ENCODE assay signal across 30 cellular contexts in the genomic region with DNA sequence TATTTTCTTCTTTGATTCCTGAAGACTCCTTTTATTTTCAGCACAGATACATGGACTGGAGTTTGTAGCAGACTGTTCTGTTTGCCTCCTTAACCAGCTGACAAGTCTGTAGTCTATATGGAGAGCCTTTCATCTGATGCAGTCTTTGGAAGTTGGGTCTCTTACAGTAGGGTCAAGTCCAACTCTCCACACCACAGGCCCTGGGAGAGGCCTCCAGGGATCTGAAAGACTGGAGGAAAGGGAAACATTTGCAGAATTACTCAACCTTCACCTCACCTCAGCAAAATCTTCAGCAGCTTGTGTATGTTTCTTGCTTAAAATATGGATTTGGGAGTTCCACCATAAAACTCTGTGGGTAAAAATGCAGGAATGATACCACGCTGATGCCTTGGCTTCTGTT.
DNase-seq lines count a peak whose midpoint lies in the region; ATAC-seq and TF ChIP-seq lines count a peak whose summit lies in the region.
"Had no signal": no experiment of that assay in that cellular context is flagged by ENCODE, and none has a peak within 500 bp of the region (broad histone marks: within the 10 kb centered on the region; RNA-seq: fewer than 3 reads in every experiment).

No MANE protein-coding gene starts in this region.

- no peak for TF ChIP-seq RAD21 in IMR-90 (IDR thresholded peaks at IDR 0.05; ENCODE audit: low read length)

- H3K4ac ChIP-seq in IMR-90 (ENCODE audit: low read depth, low read length), result no peak overlapping the region

- CTCF ChIA-PET in IMR-90 (lab: Yijun Ruan, JAX), result interaction anchor here (0.6 kb wide), 1 partner anchor 88 kb away, joined by 5 read pairs; no protein-coding TSS in a partner anchor

- no TSS peak for BruUV-seq in IMR-90 (replicated peaks; lab: Mats Ljungman, UMichigan)

- H4K91ac ChIP-seq in IMR-90 (ENCODE audit: insufficient read depth, low read depth, low read length), result no peak overlapping the region

- H2BK20ac ChIP-seq in IMR-90 (ENCODE audit: low read depth, low read length), result no peak overlapping the region; the same call in 1 of the 2 replicates

- TF ChIP-seq POLR2A in IMR-90 (IDR thresholded peaks at IDR 0.05; ENCODE audit: low read depth, low read length), result no peak
- no peak for TF ChIP-seq POLR2A in esophagus squamous epithelium (IDR thresholded peaks at IDR 0.05)

- no peak overlapping the region for H3K56ac ChIP-seq in IMR-90 (ENCODE audit: extremely low read depth, insufficient read depth, low read length)

- no peak overlapping the region for H2AK5ac ChIP-seq in IMR-90 (ENCODE audit: low read depth, low read length)

- WGBS in IMR-90 (ENCODE audit: extremely low coverage in 2 of 2, insufficient read length in 1 of 2), 2 experiments, result no CpG with 5 or more reads among the region's 1 CpG
- 64 to 76% methylated on average over 1 of the region's 1 CpG for WGBS in esophagus squamous epithelium, 2 donors

- H3K9ac ChIP-seq in IMR-90 (ENCODE audit: low read depth, low read length), result no peak overlapping the region

- H3K4me1 ChIP-seq in IMR-90 (ENCODE audit: control insufficient read depth, insufficient read depth, low read length) (peaks cover 17% of the 10 kb centered on the region), esophagus squamous epithelium (no peaks in the 10 kb centered on the region)
- H3K4me1 ChIP-seq: Caco-2 had no signal

- H3K27ac ChIP-seq in IMR-90 (ENCODE audit: insufficient read depth, low read length), result no peak overlapping the region
- H3K27ac ChIP-seq in esophagus squamous epithelium, result no peak overlapping the region
- H3K27ac ChIP-seq: C4-2B, PC-9, SJSA1 had no signal

- H4K5ac ChIP-seq in IMR-90 (ENCODE audit: low read depth, low read length), result peak overlapping the region; percentile 7; the same call in 1 of the 2 replicates

- POLR2A ChIA-PET in IMR-90 (lab: Charles Lee; ENCODE audit: unreplicated experiment), result no interaction called here

- H3K9me1 ChIP-seq in IMR-90 (ENCODE audit: insufficient read depth, low read length), result peaks cover 2% of the 10 kb centered on the region; the same call in 1 of the 2 replicates

- H2BK5ac ChIP-seq in IMR-90 (ENCODE audit: low read depth, low read length, poor library complexity, severe bottlenecking), result no peak overlapping the region

- H2AFZ ChIP-seq in IMR-90 (replicated peaks; ENCODE audit: low read length, poor library complexity), result no peak overlapping the region
- H2AFZ ChIP-seq: PC-9 had no signal

- H3K9me3 ChIP-seq in IMR-90 (ENCODE audit: control insufficient read depth, insufficient read depth, low read length) (no peaks in the 10 kb centered on the region), esophagus squamous epithelium (no peaks in the 10 kb centered on the region)
- H3K9me3 ChIP-seq: Caco-2, SJSA1 had no signal

- DNase-seq in IMR-90, result no peak
- peak; percentile 53 for DNase-seq in choroid plexus epithelial cell (ENCODE audit: low read depth)
- peak; percentile 41 for DNase-seq in fibroblast of villous mesenchyme (ENCODE audit: low read depth)
- DNase-seq in esophagus squamous epithelium (lab: John Stamatoyannopoulos, UW), result no peak
- DNase-seq in NCI-H2227 (lab: John Stamatoyannopoulos, UW; ENCODE audit: unreplicated experiment), result no peak
- DNase-seq: Caco-2; CD8-positive, alpha-beta T cell; DMS 273 treated with DMSO at 0.1 percent for 48 hours; DMS79 treated with DMSO at 0.1 percent for 48 hours; GF-D8; H7; HFFc6; Kasumi-1; NCI-H1092 treated with DMSO at 0.1 percent for 48 hours; NCI-H1436; NCI-H187; NCI-H2171 treated with DMSO at 0.1 percent for 48 hours; NCI-H446 treated with DMSO at 0.1 percent for 48 hours; NCI-H526; NCI-H82; NK-92 treated with Interleukin-12 subunit alpha and Interleukin-12 subunit beta, amount 100 ng/mL, for 24 hours; PC-9; Right ventricle myocardium superior; RPMI8226 had no signal

- H2BK120ac ChIP-seq in IMR-90 (ENCODE audit: low read depth, low read length), result no peak overlapping the region

- no peak overlapping the region for H3K4me3 ChIP-seq in IMR-90 (ENCODE audit: insufficient read depth, low read depth, low read length)
- H3K4me3 ChIP-seq in choroid plexus epithelial cell (ENCODE audit: low read depth, low read length), result no peak overlapping the region
- no peak overlapping the region for H3K4me3 ChIP-seq in fibroblast of villous mesenchyme (ENCODE audit: low read depth, low read length)
- H3K4me3 ChIP-seq in esophagus squamous epithelium, result no peak overlapping the region
- H3K4me3 ChIP-seq: K562, PC-9, SJSA1 had no signal

- H3K27me3 ChIP-seq in IMR-90 (ENCODE audit: control insufficient read depth, insufficient read depth, low read length) (no peaks in the 10 kb centered on the region), esophagus squamous epithelium (no peaks in the 10 kb centered on the region)
- H3K27me3 ChIP-seq: SJSA1 had no signal

- ATAC-seq in IMR-90 (ENCODE audit: low read depth) (no peak), GM18868 (IDR thresholded peaks at IDR 0.05; ENCODE audit: unreplicated experiment) (no peak), GM21786 (IDR thresholded peaks at IDR 0.05; ENCODE audit: unreplicated experiment) (no peak)
- ATAC-seq: CD8-positive, alpha-beta T cell; HepG2; K562 had no signal

- H3K14ac ChIP-seq in IMR-90 (replicated peaks; ENCODE audit: low read depth, low read length), result 0 out of 2 replicates have a peak overlapping the region, but pooled peaks have one; percentile 23

- H3K18ac ChIP-seq in IMR-90 (ENCODE audit: low read depth, low read length), result 0 out of 2 replicates have a peak overlapping the region, but pooled peaks have one; percentile 6

- dilution Hi-C loops in IMR-90 (cut with HindIII; ENCODE audit: low sequenced_read_pairs, unreplicated experiment), result no loop called here

- no peak overlapping the region for H4K8ac ChIP-seq in IMR-90 (ENCODE audit: low read depth in 2 of 2, low read length in 2 of 2)

- TF ChIP-seq CTCF in IMR-90 (conservative IDR thresholded peaks at IDR 0.05; ENCODE audit: low read depth, low read length), result no peak
- TF ChIP-seq CTCF in choroid plexus epithelial cell (conservative IDR thresholded peaks at IDR 0.05; ENCODE audit: low read depth, low read length), result no peak
- no peak for TF ChIP-seq CTCF in fibroblast of villous mesenchyme (IDR thresholded peaks at IDR 0.05; ENCODE audit: insufficient read depth, low read depth, low read length)
- TF ChIP-seq CTCF in esophagus squamous epithelium (IDR thresholded peaks at IDR 0.05), result no peak

- no peak overlapping the region for H3K4me2 ChIP-seq in IMR-90 (ENCODE audit: low read depth, low read length)
- H3K4me2 ChIP-seq: PC-9 had no signal

- H2AK9ac ChIP-seq in IMR-90 (replicated peaks; ENCODE audit: low read depth, low read length, poor library complexity), result no peak overlapping the region

- H3K23ac ChIP-seq in IMR-90 (ENCODE audit: low read depth, low read length), result peak overlapping the region; percentile 9; the same call in 1 of the 2 replicates

- no peaks in the 10 kb centered on the region for H4K20me1 ChIP-seq in IMR-90 (ENCODE audit: insufficient read depth, low read length)

- H3K79me1 ChIP-seq in IMR-90 (ENCODE audit: low read depth in 1 of 2, low read length in 2 of 2), result peaks cover 0 to 11% of the 10 kb centered on the region in 2 experiments; a peak in 2 of 4 replicates

- no peak overlapping the region for H2BK15ac ChIP-seq in IMR-90 (ENCODE audit: low read depth, low read length)

- in situ Hi-C loops in IMR-90 (cut with MboI; ENCODE audit: low sequenced_read_pairs), result no loop called here

- peaks cover 4% of the 10 kb centered on the region for H3K36me3 ChIP-seq in IMR-90 (ENCODE audit: control insufficient read depth, insufficient read depth, low read length)
- H3K36me3 ChIP-seq in esophagus squamous epithelium, result peaks cover 0 to 11% (median 0%) of the 10 kb centered on the region in 3 donors

- intact Hi-C loops in IMR-90 (cut with micrococcal nuclease), result loop anchor here (10.0 kb wide), 1 partner anchor 142 kb away; no protein-coding TSS in a partner anchor
- intact Hi-C loops in esophagus squamous epithelium (cut with DNase I), result no loop called here

TF ChIP-seq in IMR-90, 13 proteins besides CTCF, POLR2A, EP300 and RAD21:
- no peak for TF ChIP-seq MXI1 (IDR thresholded peaks at IDR 0.05; ENCODE audit: borderline replicate concordance, low read depth, low read length)
- no peak for TF ChIP-seq USF2 (IDR thresholded peaks at IDR 0.05; ENCODE audit: low read depth, low read length)
- TF ChIP-seq RFX5 (IDR thresholded peaks at IDR 0.05; ENCODE audit: low read depth, low read length), result no peak
- TF ChIP-seq SMC3 (IDR thresholded peaks at IDR 0.05; ENCODE audit: low read depth, low read length), result no peak
- TF ChIP-seq, protein P1, sequence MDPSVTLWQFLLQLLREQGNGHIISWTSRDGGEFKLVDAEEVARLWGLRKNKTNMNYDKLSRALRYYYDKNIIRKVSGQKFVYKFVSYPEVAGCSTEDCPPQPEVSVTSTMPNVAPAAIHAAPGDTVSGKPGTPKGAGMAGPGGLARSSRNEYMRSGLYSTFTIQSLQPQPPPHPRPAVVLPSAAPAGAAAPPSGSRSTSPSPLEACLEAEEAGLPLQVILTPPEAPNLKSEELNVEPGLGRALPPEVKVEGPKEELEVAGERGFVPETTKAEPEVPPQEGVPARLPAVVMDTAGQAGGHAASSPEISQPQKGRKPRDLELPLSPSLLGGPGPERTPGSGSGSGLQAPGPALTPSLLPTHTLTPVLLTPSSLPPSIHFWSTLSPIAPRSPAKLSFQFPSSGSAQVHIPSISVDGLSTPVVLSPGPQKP (IDR thresholded peaks at IDR 0.05; ENCODE audit: borderline replicate concordance, low read depth, low read length), result no peak
- no peak for TF ChIP-seq NFE2L2 (IDR thresholded peaks at IDR 0.05; ENCODE audit: low read depth, low read length)
- TF ChIP-seq MAZ (IDR thresholded peaks at IDR 0.05; ENCODE audit: borderline replicate concordance, low read depth, low read length), result no peak
- TF ChIP-seq FOS (IDR thresholded peaks at IDR 0.05; ENCODE audit: low read depth, low read length), result no peak
- TF ChIP-seq CHD1 (IDR thresholded peaks at IDR 0.05; ENCODE audit: low read depth, low read length), result no peak
- TF ChIP-seq MAFK (IDR thresholded peaks at IDR 0.05; ENCODE audit: low read depth, low read length), result no peak
- no peak for TF ChIP-seq CEBPB (IDR thresholded peaks at IDR 0.05; ENCODE audit: low read depth, low read length)
- no peak for TF ChIP-seq BHLHE40 (IDR thresholded peaks at IDR 0.05; ENCODE audit: low read depth, low read length)
- TF ChIP-seq RCOR1 (IDR thresholded peaks at IDR 0.05; ENCODE audit: insufficient replicate concordance, low read length), result no peak

Comparison
In these comparisons a context has a peak if more than half of its experiments do, and no peak if none do; other contexts are left out.
1. DNase-seq: peak in choroid plexus epithelial cell (single experiment) and fibroblast of villous mesenchyme (single experiment); none in IMR-90 (single experiment), esophagus squamous epithelium (single experiment) and NCI-H2227 (single experiment).